Comparison of ENCODE assay signal across 8 cellular contexts in genomic region chr1:150365945-150366344, GRCh38. TPM values are rescaled to one million over a fixed set of nuclear protein-coding genes. Genes with fewer than 3 reads are reported as not detected.
DNase-seq lines count a peak whose midpoint lies in the region; ATAC-seq, FAIRE-seq and TF ChIP-seq lines count a peak whose summit lies in the region.

No MANE protein-coding gene starts in this region.

- peak overlapping the region; percentile 98 for H3K27ac Mint-ChIP-seq in activated CD4-positive, alpha-beta T cell treated with anti-CD3 and anti-CD28 coated beads, Interleukin-2, amount 10 ng/mL, durations not matched to agents 7 days and 5 days

- POLR2A ChIA-PET in activated CD4-positive, alpha-beta T cell treated with anti-CD3 and anti-CD28 coated beads, Interleukin-2, amount 10 ng/mL, durations not matched to agents 7 days and 5 days (lab: Charles Lee), result interaction anchor here (0.6 kb wide), 1 partner anchor 33 kb away, joined by 4 read pairs; no protein-coding TSS in a partner anchor

- H3K9me3 ChIP-seq in RWPE2 (ENCODE audit: severe bottlenecking) (no peaks in the 10 kb centered on the region), pancreas (no peaks in the 10 kb centered on the region)

- H3K4me3 ChIP-seq in RWPE2 (ENCODE audit: severe bottlenecking) (peak overlapping the region; percentile 47), epithelial cell of proximal tubule (ENCODE audit: low read depth, low read length) (peak overlapping the region; percentile 60), pancreas (peak overlapping the region; percentile 40 to 68 (median 56))

- intact Hi-C loops in pancreas (cut with DNase I), result no loop called here

- ATAC-seq in RWPE2 (ENCODE audit: low read depth) (no peak), pancreas (no peak), HG03095 (IDR thresholded peaks at IDR 0.05; ENCODE audit: unreplicated experiment) (no peak), HG03025 (IDR thresholded peaks at IDR 0.05; ENCODE audit: low FRiP score, unreplicated experiment) (no peak), GM18520 (IDR thresholded peaks at IDR 0.05; ENCODE audit: unreplicated experiment) (no peak)

- DNase-seq in activated CD4-positive, alpha-beta T cell treated with anti-CD3 and anti-CD28 coated beads, Interleukin-2, amount 10 ng/mL, durations not matched to agents 7 days and 5 days, result no peak
- no peak for DNase-seq in activated CD4-positive, alpha-beta T cell treated with anti-CD3 and anti-CD28 coated beads for 48 hours
- DNase-seq in RWPE2 (ENCODE audit: low spot score) (no peak), epithelial cell of proximal tubule (ENCODE audit: low read depth) (no peak), pancreas (no peak)

- 0% methylated on average over 4 of the region's 4 CpGs for WGBS in pancreas, 2 donors

- H3K27me3 Mint-ChIP-seq in activated CD4-positive, alpha-beta T cell treated with anti-CD3 and anti-CD28 coated beads, Interleukin-2, amount 10 ng/mL, durations not matched to agents 7 days and 5 days, result no peaks in the 10 kb centered on the region

- H3K36me3 ChIP-seq in RWPE2 (ENCODE audit: low read depth) (no peaks in the 10 kb centered on the region), pancreas (no peaks in the 10 kb centered on the region)

- H3K4me1 Mint-ChIP-seq in activated CD4-positive, alpha-beta T cell treated with anti-CD3 and anti-CD28 coated beads, Interleukin-2, amount 10 ng/mL, durations not matched to agents 7 days and 5 days, result peaks cover 42% of the 10 kb centered on the region

- H3K9me3 Mint-ChIP-seq in activated CD4-positive, alpha-beta T cell treated with anti-CD3 and anti-CD28 coated beads, Interleukin-2, amount 10 ng/mL, durations not matched to agents 7 days and 5 days, result no peaks in the 10 kb centered on the region

- H3K27me3 ChIP-seq in RWPE2 (ENCODE audit: insufficient read depth, poor library complexity, severe bottlenecking), result no peaks in the 10 kb centered on the region
- no peaks in the 10 kb centered on the region for H3K27me3 ChIP-seq in pancreas

- TF ChIP-seq CTCF in RWPE2 (IDR thresholded peaks at IDR 0.05; ENCODE audit: poor library complexity, severe bottlenecking) (no peak), epithelial cell of proximal tubule (conservative IDR thresholded peaks at IDR 0.05; ENCODE audit: low read depth, low read length) (no peak), pancreas (IDR thresholded peaks at IDR 0.05) (no peak)

- FAIRE-seq in pancreas (lab: Jason Lieb, UNC), result no peak

- peak overlapping the region; percentile 97 for H3K4me3 Mint-ChIP-seq in activated CD4-positive, alpha-beta T cell treated with anti-CD3 and anti-CD28 coated beads, Interleukin-2, amount 10 ng/mL, durations not matched to agents 7 days and 5 days

- H3K27ac ChIP-seq in RWPE2 (ENCODE audit: poor library complexity, severe bottlenecking), result peak overlapping the region; percentile 90
- H3K27ac ChIP-seq in pancreas, result peak overlapping the region; percentile 94 to 99 (median 98)

- H3K4me1 ChIP-seq in RWPE2 (ENCODE audit: insufficient read depth, poor library complexity, severe bottlenecking) (peaks cover 10% of the 10 kb centered on the region), pancreas (peaks cover 0 to 12% (median 7%) of the 10 kb centered on the region in 3 donors)

- CTCF ChIA-PET in activated CD4-positive, alpha-beta T cell treated with anti-CD3 and anti-CD28 coated beads, Interleukin-2, amount 10 ng/mL, durations not matched to agents 7 days and 5 days (lab: Charles Lee), result interaction anchor here (0.8 kb wide), 1 partner anchor 9 kb away, joined by 4 read pairs; no protein-coding TSS in a partner anchor

- peaks cover 32% of the 10 kb centered on the region for H3K36me3 Mint-ChIP-seq in activated CD4-positive, alpha-beta T cell treated with anti-CD3 and anti-CD28 coated beads, Interleukin-2, amount 10 ng/mL, durations not matched to agents 7 days and 5 days (ENCODE audit: low read depth)

RNA-seq across cellular contexts. Expression of gene RPRD2, which starts 2.0 kb away (rescaled TPM):
- 10 to 100 TPM; 36.4 to 43.6 TPM for total RNA-seq in activated CD4-positive, alpha-beta T cell treated with anti-CD3 and anti-CD28 coated beads, Interleukin-2, amount 10 ng/mL, durations not matched to agents 7 days and 5 days
- 8.1 and 8.6 TPM in 2 replicates for total RNA-seq in epithelial cell of proximal tubule
- 10 to 100 TPM; 10.8 to 22.3 (median 15.3) TPM for total RNA-seq in pancreas
- polyA plus RNA-seq in pancreas, result 1 to 10 TPM; 5.2 to 6.1 TPM

RNA-seq across cellular contexts. Expression of gene PRPF3, which starts 44.6 kb away (rescaled TPM):
- 10 to 100 TPM; 83.2 to 87.7 TPM for total RNA-seq in activated CD4-positive, alpha-beta T cell treated with anti-CD3 and anti-CD28 coated beads, Interleukin-2, amount 10 ng/mL, durations not matched to agents 7 days and 5 days
- total RNA-seq in epithelial cell of proximal tubule, result 24.2 and 35.6 TPM in 2 replicates
- 10 to 100 TPM; 16.9 to 29.8 (median 20.7) TPM for total RNA-seq in pancreas
- polyA plus RNA-seq in pancreas, result 10 to 100 TPM; 46.0 to 85.4 TPM
